1 cellular context compared by ENCODE assay signal in the genomic region with DNA sequence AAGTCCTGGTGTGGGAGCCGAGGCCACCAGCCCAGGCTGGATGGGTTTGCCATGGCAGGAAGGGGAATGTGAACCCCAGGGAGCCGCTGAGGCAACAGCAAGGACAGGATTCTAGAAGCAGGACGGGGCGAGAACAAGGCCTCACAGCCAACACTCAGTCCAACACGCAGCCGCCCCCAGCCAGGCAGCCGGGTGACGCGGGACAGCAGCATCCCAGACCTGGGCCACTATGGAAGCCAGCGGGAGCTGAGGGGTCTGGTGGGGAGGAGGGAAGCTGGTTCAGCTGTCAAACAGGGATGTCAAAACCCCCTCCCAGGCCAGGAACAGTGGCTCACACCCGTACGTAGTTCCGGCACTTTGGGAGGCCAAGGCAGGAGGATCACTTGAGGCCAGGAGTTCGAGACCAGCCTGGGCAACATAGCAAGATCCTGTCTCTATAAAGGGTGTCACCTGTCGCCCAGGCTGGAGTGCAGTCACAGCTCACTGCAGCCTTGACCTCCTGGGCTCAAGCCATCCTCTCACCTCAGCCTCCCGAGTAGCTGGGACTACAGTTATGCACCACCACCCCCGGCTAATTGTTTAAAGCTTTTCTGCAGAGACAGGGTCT.
TF ChIP-seq lines count a peak whose summit lies in the region.

No MANE protein-coding gene starts in this region.

TF ChIP-seq in H1, 55 proteins besides CTCF, POLR2A, EP300 and RAD21:
- no peak for TF ChIP-seq KDM4A (IDR thresholded peaks at IDR 0.05; ENCODE audit: low read depth, low read length, severe bottlenecking)
